In genomic region chr10:128369101-128369650, GRCh38 we compare ENCODE assay signal across 26 cellular contexts.
"Had no signal": no experiment of that assay in that cellular context is flagged by ENCODE, and none has a peak within 500 bp of the region (broad histone marks: within the 10 kb centered on the region; RNA-seq: fewer than 3 reads in every experiment).

No MANE protein-coding gene starts in this region.

- ATAC-seq: stimulated activated effector memory CD8-positive, alpha-beta T cell treated with anti-CD3 and anti-CD28 coated beads, Interleukin-12 subunit alpha, Interleukin-12 subunit beta, amount 100 ng/mL, for 72 hours; stimulated activated memory B cell treated with anti-CD40 and anti-IgM and Interleukin-4, amounts not matched to agents 10 μg/mL and 1 μg/mL and 100 μg/mL, for 72 hours; stimulated activated naive B cell treated with anti-CD40 and anti-IgM and Interleukin-4, amounts not matched to agents 10 μg/mL and 1 μg/mL and 100 μg/mL, for 72 hours; stimulated activated naive CD8-positive, alpha-beta T cell treated with anti-CD3 and anti-CD28 coated beads, Interleukin-15, amount 100 ng/mL, for 72 hours; stimulated activated naive CD8-positive, alpha-beta T cell treated with anti-CD3 and anti-CD28 coated beads, Interleukin-15, Interleukin-2, amounts not matched to agents 100 U/mL and 50 U/mL, for 24 hours; upper lobe of right lung had no signal

- H3K4me1 ChIP-seq: stomach, suprapubic skin, testis, thyroid gland, tibial artery, tibial nerve, transverse colon, upper lobe of left lung, upper lobe of right lung, uterus, vagina had no signal

- H3K9me3 ChIP-seq: stomach, suprapubic skin, testis, thoracic aorta, thyroid gland, tibial artery, tibial nerve, transverse colon, upper lobe of left lung, upper lobe of right lung, uterus, vagina had no signal

- H3K4me3 ChIP-seq: stomach, suprapubic skin, testis, thoracic aorta, thyroid gland, tibial artery, tibial nerve, transverse colon, upper lobe of left lung, upper lobe of right lung, uterus, vagina had no signal

- H3K36me3 ChIP-seq: stomach, suprapubic skin, thoracic aorta, thyroid gland, tibial artery, tibial nerve, transverse colon, upper lobe of left lung, upper lobe of right lung, uterus, vagina had no signal

- DNase-seq: stimulated activated CD4-positive, alpha-beta T cell treated with anti-CD3 and anti-CD28 coated beads, Interleukin-2, amount 100 ng/mL, for 48 hours; stimulated activated CD4-positive, alpha-beta T cell treated with anti-CD3 and anti-CD28 coated beads, Interleukin-4, amount 100 ng/mL, for 1 hour; stimulated activated CD4-positive, alpha-beta T cell treated with anti-CD3 and anti-CD28 coated beads, Interleukin-4, amount 100 ng/mL, for 24 hours; stimulated activated CD4-positive, alpha-beta T cell treated with anti-CD3 and anti-CD28 coated beads, Interleukin-4, amount 100 ng/mL, for 4 hours; stimulated activated CD8-positive, alpha-beta memory T cell treated with anti-CD3 and anti-CD28 coated beads, Interleukin-4, amount 100 ng/mL, for 48 hours; stimulated activated naive B cell treated with anti-CD40 and anti-IgM and Interleukin-4, amounts not matched to agents 10 μg/mL and 1 μg/mL and 100 μg/mL, for 72 hours; stimulated activated naive CD4-positive, alpha-beta T cell; stimulated activated naive CD4-positive, alpha-beta T cell treated with Interleukin-2 at 50 U/mL for 16 hours; stimulated activated naive CD8-positive, alpha-beta T cell treated with anti-CD3 and anti-CD28 coated beads, Interleukin-15, amount 100 ng/mL, for 72 hours; stimulated activated naive CD8-positive, alpha-beta T cell treated with anti-CD3 and anti-CD28 coated beads, Interleukin-15, Interleukin-2, amounts not matched to agents 100 U/mL and 50 U/mL, for 24 hours; stomach; substantia nigra; testis; thyroid gland; tibial artery; transverse colon; trophoblast cell; upper lobe of right lung; uterus had no signal

- H3K27me3 ChIP-seq: testis, thyroid gland, tibial artery, tibial nerve, transverse colon, upper lobe of left lung, upper lobe of right lung, uterus, vagina had no signal

- H3K27ac ChIP-seq: stomach, suprapubic skin, testis, thoracic aorta, thyroid gland, tibial artery, tibial nerve, transverse colon, upper lobe of left lung, upper lobe of right lung, uterus, vagina had no signal
